ENCODE assay signal across 8 cellular contexts in the genomic region with DNA sequence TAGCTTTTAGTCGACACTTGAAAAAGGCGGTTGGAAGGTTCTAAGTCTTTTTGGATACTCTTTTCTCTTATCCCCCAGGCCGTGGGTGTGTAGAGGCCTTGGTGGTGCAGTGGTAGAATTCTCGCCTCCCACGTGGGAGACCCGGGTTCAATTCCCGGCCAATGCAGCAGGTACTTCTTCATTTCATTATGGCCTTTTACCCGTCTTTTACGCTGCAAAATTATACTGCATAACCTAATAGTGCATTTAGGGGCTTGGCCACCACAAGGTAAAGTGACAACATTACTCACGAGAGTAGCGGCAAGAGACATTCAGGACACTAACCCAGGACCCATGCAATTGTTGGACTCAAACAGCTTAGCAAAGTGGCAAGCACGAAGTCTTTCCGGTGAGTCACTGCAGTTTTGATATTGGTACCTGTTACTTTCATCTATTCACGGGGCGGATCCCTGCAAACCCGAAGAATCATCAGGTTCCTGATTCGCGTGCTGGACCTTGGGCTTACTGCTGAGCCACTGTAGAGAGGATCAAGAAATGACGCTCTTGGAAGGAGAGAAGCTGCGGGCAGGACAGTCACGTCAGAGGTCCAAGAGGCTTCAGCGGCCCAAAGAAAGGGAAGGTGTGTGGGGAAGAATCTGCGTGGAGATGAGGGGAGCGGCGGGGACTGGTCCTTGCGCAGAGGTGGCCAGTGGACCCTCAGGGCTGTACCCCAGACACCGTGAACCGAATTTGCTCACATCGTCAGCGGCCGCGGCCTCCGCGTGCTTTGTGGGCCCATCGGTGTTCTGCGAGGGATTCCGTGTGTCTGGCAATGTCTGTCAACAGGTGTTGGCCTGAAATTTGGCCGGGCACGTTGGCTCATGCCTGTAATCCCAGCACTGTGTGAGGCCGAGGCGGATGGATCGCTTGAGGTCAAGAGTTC. TPM values are rescaled to one million over a fixed set of nuclear protein-coding genes. Genes with fewer than 3 reads are reported as not detected.
DNase-seq lines count a peak whose midpoint lies in the region; ATAC-seq lines count a peak whose summit lies in the region.

No MANE protein-coding gene starts in this region.

- H3K18ac ChIP-seq in neuronal stem cell (ENCODE audit: low read length), result peak overlapping the region; percentile 78

- peaks cover 1 to 8% of the 10 kb centered on the region in 2 donors for H3K9me3 ChIP-seq in neuronal stem cell (replicated peaks in 1 of 2; ENCODE audit: control insufficient read depth in 2 of 2, insufficient read depth in 1 of 2, low read depth in 1 of 2, low read length in 2 of 2)

- peak overlapping the region in 1 of 2 donors; percentile 0 for H3K4me3 ChIP-seq in neuronal stem cell (ENCODE audit: low read length in 2 of 2)

- DNase-seq in DMS 273 (lab: John Stamatoyannopoulos, UW; ENCODE audit: unreplicated experiment) (peak; percentile 94), HS-27A (ENCODE audit: low read depth) (peak; percentile 30), cerebellar cortex (ENCODE audit: low spot score) (peak; percentile 59), neuronal stem cell (ENCODE audit: low spot score) (no peak), NCI-H1048 (lab: John Stamatoyannopoulos, UW) (no peak), NCI-H2107 (lab: John Stamatoyannopoulos, UW) (no peak)
- peak; percentile 48 for DNase-seq in T-helper 2 cell treated with Interferon-gamma antibody and Interleukin-4, amounts not matched to agents 5 μg/mL and 100 μg/mL, for 36 hours (ENCODE audit: low spot score)

- peak overlapping the region; percentile 49 for H2BK5ac ChIP-seq in neuronal stem cell (ENCODE audit: low read length)

- peak overlapping the region; percentile 66 for H3K14ac ChIP-seq in neuronal stem cell (ENCODE audit: low read length)

- no peaks in the 10 kb centered on the region for H3K36me3 ChIP-seq in neuronal stem cell (replicated peaks in 1 of 2; ENCODE audit: control insufficient read depth in 2 of 2, insufficient read depth in 2 of 2, low read length in 2 of 2)

- H3K27ac Mint-ChIP-seq in T-helper 2 cell treated with Interferon-gamma antibody and Interleukin-4, amounts not matched to agents 5 μg/mL and 100 μg/mL, for 36 hours, result no peak overlapping the region

- H3K4me2 ChIP-seq in neuronal stem cell (ENCODE audit: insufficient read depth, low read length, poor library complexity, severe bottlenecking), result no peak overlapping the region

- H4K8ac ChIP-seq in neuronal stem cell (ENCODE audit: low read depth, low read length), result peak overlapping the region; percentile 87

- H3K4me3 Mint-ChIP-seq in T-helper 2 cell treated with Interferon-gamma antibody and Interleukin-4, amounts not matched to agents 5 μg/mL and 100 μg/mL, for 36 hours, result no peak overlapping the region

- H3K79me1 ChIP-seq in neuronal stem cell (ENCODE audit: low read depth, low read length), result peaks cover 2% of the 10 kb centered on the region

- no peaks in the 10 kb centered on the region for H3K9me3 Mint-ChIP-seq in T-helper 2 cell treated with Interferon-gamma antibody and Interleukin-4, amounts not matched to agents 5 μg/mL and 100 μg/mL, for 36 hours

- H2AK5ac ChIP-seq in neuronal stem cell (ENCODE audit: low read depth, low read length), result peak overlapping the region; percentile 92

- H3K23ac ChIP-seq in neuronal stem cell (ENCODE audit: low read depth, low read length, poor library complexity), result peak overlapping the region; percentile 94

- H3K9ac ChIP-seq in neuronal stem cell (ENCODE audit: low read depth, low read length, poor library complexity), result peak overlapping the region; percentile 46

- no peak overlapping the region for H2AFZ ChIP-seq in neuronal stem cell (ENCODE audit: low read length)

- H3K4me1 Mint-ChIP-seq in T-helper 2 cell treated with Interferon-gamma antibody and Interleukin-4, amounts not matched to agents 5 μg/mL and 100 μg/mL, for 36 hours (ENCODE audit: low read depth), result no peaks in the 10 kb centered on the region

- H4K91ac ChIP-seq in neuronal stem cell (ENCODE audit: low read depth, low read length, poor library complexity), result no peak overlapping the region

- no peaks in the 10 kb centered on the region for H3K36me3 Mint-ChIP-seq in T-helper 2 cell treated with Interferon-gamma antibody and Interleukin-4, amounts not matched to agents 5 μg/mL and 100 μg/mL, for 36 hours (ENCODE audit: low read depth)

- ATAC-seq in HG02884 (IDR thresholded peaks at IDR 0.05; ENCODE audit: unreplicated experiment), result no peak

- H3K4ac ChIP-seq in neuronal stem cell (ENCODE audit: low read length), result no peak overlapping the region

- H3K27ac ChIP-seq in neuronal stem cell (replicated peaks; ENCODE audit: low read length), result no peak overlapping the region

- peak overlapping the region; percentile 21 for H2BK120ac ChIP-seq in neuronal stem cell (ENCODE audit: low read depth, low read length)

- H2BK15ac ChIP-seq in neuronal stem cell (ENCODE audit: low read length), result peak overlapping the region; percentile 86

- WGBS in neuronal stem cell (ENCODE audit: extremely low coverage in 2 of 2, insufficient read length in 2 of 2, insufficient replicate concordance in 1 of 2), 2 donors, result no CpG with 5 or more reads among the region's 42 CpGs

- no peaks in the 10 kb centered on the region for H3K4me1 ChIP-seq in neuronal stem cell (ENCODE audit: control insufficient read depth in 2 of 2, insufficient read depth in 1 of 2, low read depth in 1 of 2, low read length in 2 of 2)

- H3K27me3 ChIP-seq in neuronal stem cell (ENCODE audit: control insufficient read depth in 3 of 3, insufficient read depth in 3 of 3, low read depth in 1 of 3, low read length in 3 of 3), result peaks cover 0 to 20% (median 2%) of the 10 kb centered on the region in 3 experiments

- peak overlapping the region; percentile 25 for H2BK12ac ChIP-seq in neuronal stem cell (ENCODE audit: low read length)

- peaks cover 9% of the 10 kb centered on the region for H3K27me3 Mint-ChIP-seq in T-helper 2 cell treated with Interferon-gamma antibody and Interleukin-4, amounts not matched to agents 5 μg/mL and 100 μg/mL, for 36 hours (ENCODE audit: low read depth)

RNA-seq across cellular contexts. Expression of gene RNU1-4, which starts 12.9 kb away (rescaled TPM):
- polyA plus RNA-seq in neuronal stem cell (2013, experiment 1 of 2), result 14.3 TPM
- 15.9 TPM for polyA plus RNA-seq in neuronal stem cell (2013, experiment 2 of 2)

Comparison
In these comparisons a context has a peak if more than half of its experiments do, and no peak if none do; other contexts are left out.
1. DNase-seq: peak in DMS 273 (single experiment), HS-27A (single experiment), T-helper 2 cell treated with Interferon-gamma antibody and Interleukin-4, amounts not matched to agents 5 μg/mL and 100 μg/mL, for 36 hours (single experiment) and cerebellar cortex (single experiment); none in neuronal stem cell (single experiment), NCI-H1048 (single experiment) and NCI-H2107 (single experiment).